1 cellular context compared by ENCODE assay signal in genomic region chr15:60002528-60003218, GRCh38.
TF ChIP-seq lines count a peak whose summit lies in the region.

No MANE protein-coding gene starts in this region.

TF ChIP-seq in endothelial cell of umbilical vein, 7 proteins besides CTCF, POLR2A, EP300 and RAD21 (continued from another document):
- no peak for TF ChIP-seq GATA2 (IDR thresholded peaks at IDR 0.05; ENCODE audit: insufficient read depth, insufficient read length, low read depth, low read length)
